2 cellular contexts compared by ENCODE assay signal in the genomic region with DNA sequence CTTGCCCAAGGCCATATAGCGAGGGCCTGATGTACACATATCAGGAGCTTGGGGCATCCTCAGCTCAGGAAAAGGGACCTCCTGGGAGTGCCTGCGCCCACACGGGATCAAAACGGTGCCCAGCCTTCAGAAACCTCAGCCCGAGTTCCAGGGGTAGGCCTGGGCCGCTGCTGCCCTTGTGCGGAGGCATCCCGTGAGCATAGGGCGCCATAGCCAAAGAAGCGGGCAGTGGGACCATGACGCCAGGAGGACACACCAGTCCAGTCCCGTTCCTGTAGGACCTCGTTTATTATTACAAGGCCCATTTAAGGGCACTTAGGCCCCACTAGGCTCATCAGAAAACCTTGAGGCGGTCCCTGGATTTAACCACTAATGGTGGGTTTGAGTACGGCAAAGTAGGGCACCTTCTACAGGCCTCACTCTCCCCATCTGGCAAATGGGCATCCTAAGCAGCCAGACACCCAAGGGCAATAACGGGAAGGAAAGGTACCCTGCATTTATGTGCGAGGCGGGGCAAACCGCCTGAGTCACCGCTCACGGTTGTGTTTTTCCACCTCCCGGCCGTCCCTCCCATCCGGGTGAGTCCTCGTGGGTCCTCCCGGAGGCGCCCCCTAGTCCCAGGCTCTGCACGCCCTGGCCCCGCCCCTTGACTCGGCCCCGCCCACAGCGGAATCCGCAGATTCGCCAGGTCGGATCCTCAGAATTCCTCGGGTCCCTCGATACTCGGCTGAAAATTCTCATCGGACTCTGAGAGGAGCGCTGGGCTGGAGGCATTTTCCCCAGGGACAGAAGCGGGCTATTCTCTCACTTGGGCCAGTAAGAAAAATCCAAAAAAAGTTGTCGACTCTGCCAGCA.
TF ChIP-seq lines count a peak whose summit lies in the region.

No MANE protein-coding gene starts in this region.

TF ChIP-seq in HEK293T, 16 proteins besides CTCF, POLR2A, EP300 and RAD21:
- TF ChIP-seq ARNT (IDR thresholded peaks at IDR 0.05) = peak; percentile 6; the same call in 1 of the 2 replicates
- peak; percentile 60; the same call in 1 of the 2 replicates for TF ChIP-seq FOXM1 (IDR thresholded peaks at IDR 0.05; ENCODE audit: borderline replicate concordance)
- TF ChIP-seq NFRKB (IDR thresholded peaks at IDR 0.05) = no peak
- no peak for TF ChIP-seq CTBP1 (IDR thresholded peaks at IDR 0.05; ENCODE audit: borderline replicate concordance)
- no peak for TF ChIP-seq SP1 (IDR thresholded peaks at IDR 0.05)

TF ChIP-seq in GM12878, 131 proteins besides CTCF, POLR2A, EP300 and RAD21 (continues in another document):
- TF ChIP-seq NFXL1 (IDR thresholded peaks at IDR 0.05; ENCODE audit: borderline replicate concordance) (peak; percentile 24; the same call in 1 of the 2 replicates), IKZF1 (conservative IDR thresholded peaks at IDR 0.05) (no peak), PAX5 (IDR thresholded peaks at IDR 0.05; ENCODE audit: borderline replicate concordance, low read depth, low read length) (no peak), ZSCAN29 (IDR thresholded peaks at IDR 0.05) (no peak), SUPT20H (IDR thresholded peaks at IDR 0.05; ENCODE audit: borderline replicate concordance, control insufficient read depth, low read depth, low read length) (no peak), NR2C1 (IDR thresholded peaks at IDR 0.05) (no peak), BHLHE40 (IDR thresholded peaks at IDR 0.05; ENCODE audit: borderline replicate concordance in 1 of 2, low read depth in 2 of 2, low read length in 1 of 2) (no peak), ATF7 (IDR thresholded peaks at IDR 0.05; ENCODE audit: low read depth) (no peak), RELA (IDR thresholded peaks at IDR 0.05; ENCODE audit: borderline replicate concordance, partially characterized antibody) (no peak), CBFB (IDR thresholded peaks at IDR 0.05; ENCODE audit: low read depth) (0 out of 2 replicates have a peak, but pooled peaks have one; percentile 11), PML (IDR thresholded peaks at IDR 0.05; ENCODE audit: low read length) (peak; percentile 68; the same call in 1 of the 2 replicates), EGR1 (IDR thresholded peaks at IDR 0.05; ENCODE audit: borderline replicate concordance in 1 of 2, low read depth in 2 of 2, low read length in 2 of 2) (0 out of 3 replicates have a peak, but pooled peaks of 1 of the 2 experiments have one; percentile 21), SMC3 (IDR thresholded peaks at IDR 0.05; ENCODE audit: borderline replicate concordance, low read length) (no peak), ESRRA (IDR thresholded peaks at IDR 0.05; ENCODE audit: low read length) (0 out of 2 replicates have a peak, but pooled peaks have one; percentile 45), KAT2A (conservative IDR thresholded peaks at IDR 0.05; ENCODE audit: control insufficient read depth, low read depth, low read length) (no peak), ZNF217 (IDR thresholded peaks at IDR 0.05) (peak; percentile 82), NFIC (IDR thresholded peaks at IDR 0.05; ENCODE audit: low read depth, low read length) (no peak), PAX8 (IDR thresholded peaks at IDR 0.05) (no peak), POLR2AphosphoS2 (IDR thresholded peaks at IDR 0.05; ENCODE audit: low read depth, low read length) (no peak), CHD2 (IDR thresholded peaks at IDR 0.05; ENCODE audit: borderline replicate concordance, low read depth, low read length) (no peak), TCF3 (IDR thresholded peaks at IDR 0.05; ENCODE audit: borderline replicate concordance, insufficient read depth, low read depth, low read length) (no peak), CREM (IDR thresholded peaks at IDR 0.05; ENCODE audit: low read depth) (no peak), HDGF (IDR thresholded peaks at IDR 0.05) (no peak), YY1 (IDR thresholded peaks at IDR 0.05; ENCODE audit: low read depth, low read length) (no peak; the same call in 1 of the 2 replicates), RCOR1 (conservative IDR thresholded peaks at IDR 0.05; ENCODE audit: low read depth, low read length) (0 out of 2 replicates have a peak, but pooled peaks have one; percentile 29), KDM1A (IDR thresholded peaks at IDR 0.05; ENCODE audit: borderline replicate concordance) (no peak), ZNF622 (IDR thresholded peaks at IDR 0.05) (no peak), SIN3A (IDR thresholded peaks at IDR 0.05; ENCODE audit: low read depth, low read length) (no peak), TAF1 (IDR thresholded peaks at IDR 0.05; ENCODE audit: borderline replicate concordance, low read depth, low read length) (peak; percentile 41; the same call in 1 of the 2 replicates), TCF12 (IDR thresholded peaks at IDR 0.05; ENCODE audit: low read depth, low read length) (no peak), SRF (IDR thresholded peaks at IDR 0.05; ENCODE audit: low read depth in 2 of 2, low read length in 2 of 2) (no peak), DPF2 (IDR thresholded peaks at IDR 0.05) (no peak), NR2F1 (conservative IDR thresholded peaks at IDR 0.05) (no peak), EED (IDR thresholded peaks at IDR 0.05; ENCODE audit: low read depth) (no peak)
- TF ChIP-seq, protein P1, sequence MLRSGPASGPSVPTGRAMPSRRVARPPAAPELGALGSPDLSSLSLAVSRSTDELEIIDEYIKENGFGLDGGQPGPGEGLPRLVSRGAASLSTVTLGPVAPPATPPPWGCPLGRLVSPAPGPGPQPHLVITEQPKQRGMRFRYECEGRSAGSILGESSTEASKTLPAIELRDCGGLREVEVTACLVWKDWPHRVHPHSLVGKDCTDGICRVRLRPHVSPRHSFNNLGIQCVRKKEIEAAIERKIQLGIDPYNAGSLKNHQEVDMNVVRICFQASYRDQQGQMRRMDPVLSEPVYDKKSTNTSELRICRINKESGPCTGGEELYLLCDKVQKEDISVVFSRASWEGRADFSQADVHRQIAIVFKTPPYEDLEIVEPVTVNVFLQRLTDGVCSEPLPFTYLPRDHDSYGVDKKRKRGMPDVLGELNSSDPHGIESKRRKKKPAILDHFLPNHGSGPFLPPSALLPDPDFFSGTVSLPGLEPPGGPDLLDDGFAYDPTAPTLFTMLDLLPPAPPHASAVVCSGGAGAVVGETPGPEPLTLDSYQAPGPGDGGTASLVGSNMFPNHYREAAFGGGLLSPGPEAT (IDR thresholded peaks at IDR 0.05; ENCODE audit: low read depth) = no peak
- TF ChIP-seq, protein P2, sequence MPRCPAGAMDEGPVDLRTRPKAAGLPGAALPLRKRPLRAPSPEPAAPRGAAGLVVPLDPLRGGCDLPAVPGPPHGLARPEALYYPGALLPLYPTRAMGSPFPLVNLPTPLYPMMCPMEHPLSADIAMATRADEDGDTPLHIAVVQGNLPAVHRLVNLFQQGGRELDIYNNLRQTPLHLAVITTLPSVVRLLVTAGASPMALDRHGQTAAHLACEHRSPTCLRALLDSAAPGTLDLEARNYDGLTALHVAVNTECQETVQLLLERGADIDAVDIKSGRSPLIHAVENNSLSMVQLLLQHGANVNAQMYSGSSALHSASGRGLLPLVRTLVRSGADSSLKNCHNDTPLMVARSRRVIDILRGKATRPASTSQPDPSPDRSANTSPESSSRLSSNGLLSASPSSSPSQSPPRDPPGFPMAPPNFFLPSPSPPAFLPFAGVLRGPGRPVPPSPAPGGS (IDR thresholded peaks at IDR 0.05; ENCODE audit: borderline replicate concordance, insufficient read depth, low read depth, low read length, poor library complexity, severe bottlenecking) = no peak
- TF ChIP-seq, protein P3, sequence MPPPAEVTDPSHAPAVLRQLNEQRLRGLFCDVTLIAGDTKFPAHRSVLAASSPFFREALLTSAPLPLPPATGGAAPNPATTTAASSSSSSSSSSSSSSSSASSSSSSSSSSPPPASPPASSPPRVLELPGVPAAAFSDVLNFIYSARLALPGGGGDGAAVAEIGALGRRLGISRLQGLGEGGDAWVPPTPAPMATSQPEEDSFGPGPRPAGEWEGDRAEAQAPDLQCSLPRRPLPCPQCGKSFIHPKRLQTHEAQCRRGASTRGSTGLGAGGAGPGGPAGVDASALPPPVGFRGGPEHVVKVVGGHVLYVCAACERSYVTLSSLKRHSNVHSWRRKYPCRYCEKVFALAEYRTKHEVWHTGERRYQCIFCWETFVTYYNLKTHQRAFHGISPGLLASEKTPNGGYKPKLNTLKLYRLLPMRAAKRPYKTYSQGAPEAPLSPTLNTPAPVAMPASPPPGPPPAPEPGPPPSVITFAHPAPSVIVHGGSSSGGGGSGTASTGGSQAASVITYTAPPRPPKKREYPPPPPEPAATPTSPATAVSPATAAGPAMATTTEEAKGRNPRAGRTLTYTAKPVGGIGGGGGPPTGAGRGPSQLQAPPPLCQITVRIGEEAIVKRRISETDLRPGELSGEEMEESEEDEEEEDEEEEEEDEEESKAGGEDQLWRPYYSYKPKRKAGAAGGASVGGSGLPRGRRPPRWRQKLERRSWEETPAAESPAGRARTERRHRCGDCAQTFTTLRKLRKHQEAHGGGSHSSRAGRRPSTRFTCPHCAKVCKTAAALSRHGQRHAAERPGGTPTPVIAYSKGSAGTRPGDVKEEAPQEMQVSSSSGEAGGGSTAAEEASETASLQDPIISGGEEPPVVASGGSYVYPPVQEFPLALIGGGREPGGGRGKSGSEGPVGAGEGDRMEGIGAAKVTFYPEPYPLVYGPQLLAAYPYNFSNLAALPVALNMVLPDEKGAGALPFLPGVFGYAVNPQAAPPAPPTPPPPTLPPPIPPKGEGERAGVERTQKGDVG (CRISPR knock-in tag; IDR thresholded peaks at IDR 0.05) = no peak
- TF ChIP-seq, protein P4, sequence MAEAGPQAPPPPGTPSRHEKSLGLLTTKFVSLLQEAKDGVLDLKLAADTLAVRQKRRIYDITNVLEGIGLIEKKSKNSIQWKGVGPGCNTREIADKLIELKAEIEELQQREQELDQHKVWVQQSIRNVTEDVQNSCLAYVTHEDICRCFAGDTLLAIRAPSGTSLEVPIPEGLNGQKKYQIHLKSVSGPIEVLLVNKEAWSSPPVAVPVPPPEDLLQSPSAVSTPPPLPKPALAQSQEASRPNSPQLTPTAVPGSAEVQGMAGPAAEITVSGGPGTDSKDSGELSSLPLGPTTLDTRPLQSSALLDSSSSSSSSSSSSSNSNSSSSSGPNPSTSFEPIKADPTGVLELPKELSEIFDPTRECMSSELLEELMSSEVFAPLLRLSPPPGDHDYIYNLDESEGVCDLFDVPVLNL (IDR thresholded peaks at IDR 0.05; ENCODE audit: low read depth, low read length) = no peak
- TF ChIP-seq, protein P5, sequence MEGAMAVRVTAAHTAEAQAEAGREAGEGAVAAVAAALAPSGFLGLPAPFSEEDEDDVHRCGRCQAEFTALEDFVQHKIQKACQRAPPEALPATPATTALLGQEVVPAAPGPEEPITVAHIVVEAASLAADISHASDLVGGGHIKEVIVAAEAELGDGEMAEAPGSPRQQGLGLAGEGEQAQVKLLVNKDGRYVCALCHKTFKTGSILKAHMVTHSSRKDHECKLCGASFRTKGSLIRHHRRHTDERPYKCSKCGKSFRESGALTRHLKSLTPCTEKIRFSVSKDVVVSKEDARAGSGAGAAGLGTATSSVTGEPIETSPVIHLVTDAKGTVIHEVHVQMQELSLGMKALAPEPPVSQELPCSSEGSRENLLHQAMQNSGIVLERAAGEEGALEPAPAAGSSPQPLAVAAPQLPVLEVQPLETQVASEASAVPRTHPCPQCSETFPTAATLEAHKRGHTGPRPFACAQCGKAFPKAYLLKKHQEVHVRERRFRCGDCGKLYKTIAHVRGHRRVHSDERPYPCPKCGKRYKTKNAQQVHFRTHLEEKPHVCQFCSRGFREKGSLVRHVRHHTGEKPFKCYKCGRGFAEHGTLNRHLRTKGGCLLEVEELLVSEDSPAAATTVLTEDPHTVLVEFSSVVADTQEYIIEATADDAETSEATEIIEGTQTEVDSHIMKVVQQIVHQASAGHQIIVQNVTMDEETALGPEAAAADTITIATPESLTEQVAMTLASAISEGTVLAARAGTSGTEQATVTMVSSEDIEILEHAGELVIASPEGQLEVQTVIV (IDR thresholded peaks at IDR 0.05; ENCODE audit: borderline replicate concordance, partially characterized antibody) = no peak
- TF ChIP-seq, protein P6, sequence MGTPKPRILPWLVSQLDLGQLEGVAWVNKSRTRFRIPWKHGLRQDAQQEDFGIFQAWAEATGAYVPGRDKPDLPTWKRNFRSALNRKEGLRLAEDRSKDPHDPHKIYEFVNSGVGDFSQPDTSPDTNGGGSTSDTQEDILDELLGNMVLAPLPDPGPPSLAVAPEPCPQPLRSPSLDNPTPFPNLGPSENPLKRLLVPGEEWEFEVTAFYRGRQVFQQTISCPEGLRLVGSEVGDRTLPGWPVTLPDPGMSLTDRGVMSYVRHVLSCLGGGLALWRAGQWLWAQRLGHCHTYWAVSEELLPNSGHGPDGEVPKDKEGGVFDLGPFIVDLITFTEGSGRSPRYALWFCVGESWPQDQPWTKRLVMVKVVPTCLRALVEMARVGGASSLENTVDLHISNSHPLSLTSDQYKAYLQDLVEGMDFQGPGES (IDR thresholded peaks at IDR 0.05) = no peak
- TF ChIP-seq, protein P7, sequence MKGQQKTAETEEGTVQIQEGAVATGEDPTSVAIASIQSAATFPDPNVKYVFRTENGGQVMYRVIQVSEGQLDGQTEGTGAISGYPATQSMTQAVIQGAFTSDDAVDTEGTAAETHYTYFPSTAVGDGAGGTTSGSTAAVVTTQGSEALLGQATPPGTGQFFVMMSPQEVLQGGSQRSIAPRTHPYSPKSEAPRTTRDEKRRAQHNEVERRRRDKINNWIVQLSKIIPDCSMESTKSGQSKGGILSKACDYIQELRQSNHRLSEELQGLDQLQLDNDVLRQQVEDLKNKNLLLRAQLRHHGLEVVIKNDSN (IDR thresholded peaks at IDR 0.05; ENCODE audit: borderline replicate concordance, extremely low read length, insufficient read depth, low read depth, low read length) = no peak
- TF ChIP-seq, protein P8, sequence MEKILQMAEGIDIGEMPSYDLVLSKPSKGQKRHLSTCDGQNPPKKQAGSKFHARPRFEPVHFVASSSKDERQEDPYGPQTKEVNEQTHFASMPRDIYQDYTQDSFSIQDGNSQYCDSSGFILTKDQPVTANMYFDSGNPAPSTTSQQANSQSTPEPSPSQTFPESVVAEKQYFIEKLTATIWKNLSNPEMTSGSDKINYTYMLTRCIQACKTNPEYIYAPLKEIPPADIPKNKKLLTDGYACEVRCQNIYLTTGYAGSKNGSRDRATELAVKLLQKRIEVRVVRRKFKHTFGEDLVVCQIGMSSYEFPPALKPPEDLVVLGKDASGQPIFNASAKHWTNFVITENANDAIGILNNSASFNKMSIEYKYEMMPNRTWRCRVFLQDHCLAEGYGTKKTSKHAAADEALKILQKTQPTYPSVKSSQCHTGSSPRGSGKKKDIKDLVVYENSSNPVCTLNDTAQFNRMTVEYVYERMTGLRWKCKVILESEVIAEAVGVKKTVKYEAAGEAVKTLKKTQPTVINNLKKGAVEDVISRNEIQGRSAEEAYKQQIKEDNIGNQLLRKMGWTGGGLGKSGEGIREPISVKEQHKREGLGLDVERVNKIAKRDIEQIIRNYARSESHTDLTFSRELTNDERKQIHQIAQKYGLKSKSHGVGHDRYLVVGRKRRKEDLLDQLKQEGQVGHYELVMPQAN (conservative IDR thresholded peaks at IDR 0.05) = no peak
